17 cellular contexts compared by ENCODE assay signal in the genomic region with DNA sequence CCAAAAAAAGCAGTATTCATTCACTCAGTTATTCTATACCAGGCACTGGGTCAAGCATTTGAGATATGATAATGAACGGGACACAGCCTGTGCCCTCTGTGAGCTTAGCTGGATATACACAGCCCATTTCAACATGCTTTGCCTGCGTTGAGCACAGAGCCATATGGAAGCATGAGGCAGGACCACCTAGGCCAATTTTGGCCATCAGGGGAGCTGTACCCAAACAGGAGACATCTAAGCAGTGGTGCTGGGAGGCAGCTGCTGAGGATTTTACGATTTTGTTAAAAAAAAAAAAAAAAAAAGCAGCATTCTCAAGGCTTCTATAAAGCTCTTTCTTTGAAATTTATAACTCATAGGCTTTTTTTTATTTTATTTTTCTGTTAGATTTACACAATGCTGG.
DNase-seq lines count a peak whose midpoint lies in the region; ATAC-seq and TF ChIP-seq lines count a peak whose summit lies in the region.
"Had no signal": no experiment of that assay in that cellular context is flagged by ENCODE, and none has a peak within 500 bp of the region (broad histone marks: within the 10 kb centered on the region; RNA-seq: fewer than 3 reads in every experiment).

No MANE protein-coding gene starts in this region.

- no peaks in the 10 kb centered on the region for H3K27me3 ChIP-seq in H7 (ENCODE audit: control insufficient read depth, insufficient read depth, low read length)
- no peaks in the 10 kb centered on the region for H3K27me3 ChIP-seq in iPS DF 6.9 (ENCODE audit: control insufficient read depth, insufficient read depth, low read length)
- no peaks in the 10 kb centered on the region for H3K27me3 ChIP-seq in MG63
- H3K27me3 ChIP-seq: BLaER1 treated with 17β-estradiol and CSF1 and Interleukin-3, amounts not matched to agents 10 nM and 100 nM; testis had no signal

- TF ChIP-seq POLR2A in GM18505 (IDR thresholded peaks at IDR 0.05; ENCODE audit: borderline replicate concordance, extremely low read depth, insufficient read depth, insufficient read length): no peak

- H3K27ac ChIP-seq in iPS DF 6.9 (ENCODE audit: low read length): no peak overlapping the region
- H3K27ac ChIP-seq: BLaER1 treated with 17β-estradiol and CSF1 and Interleukin-3, amounts not matched to agents 10 nM and 100 nM; testis had no signal

- peaks cover 1% of the 10 kb centered on the region; the same call in 1 of the 2 replicates for H3K4me1 ChIP-seq in iPS DF 6.9 (ENCODE audit: control insufficient read depth, insufficient read depth, low read length)
- H3K4me1 ChIP-seq: testis had no signal

- H3K4me3 ChIP-seq in AG09309 (ENCODE audit: control insufficient read depth, low read depth, low read length): no peak overlapping the region
- no peak overlapping the region for H3K4me3 ChIP-seq in H7 (ENCODE audit: insufficient read depth, low read depth, low read length)
- no peak overlapping the region for H3K4me3 ChIP-seq in iPS DF 6.9 (ENCODE audit: low read length)
- H3K4me3 ChIP-seq in MG63: no peak overlapping the region
- H3K4me3 ChIP-seq: BLaER1 treated with 17β-estradiol and CSF1 and Interleukin-3, amounts not matched to agents 10 nM and 100 nM; mucosa of descending colon; testis had no signal

- WGBS in iPS DF 6.9 (ENCODE audit: insufficient coverage, insufficient read length): no CpG with 5 or more reads among the region's 3 CpGs

- peak; percentile 7 for TF ChIP-seq CTCF in AG09309 (IDR thresholded peaks at IDR 0.05; ENCODE audit: control insufficient read depth, insufficient read depth, low read depth, low read length, missing control alignments)

- H3K36me3 ChIP-seq in H7 (replicated peaks; ENCODE audit: control insufficient read depth, insufficient read depth, low read length) (no peaks in the 10 kb centered on the region), iPS DF 6.9 (ENCODE audit: control insufficient read depth, insufficient read depth, low read length) (no peaks in the 10 kb centered on the region), MG63 (no peaks in the 10 kb centered on the region)

- ATAC-seq in SK-N-SH treated with all-trans-retinoic acid at 6 μM for 48 hours: peak; percentile 45; the same call in 1 of the 3 replicates
- no peak for ATAC-seq in GM21423 (IDR thresholded peaks at IDR 0.05; ENCODE audit: unreplicated experiment)
- no peak for ATAC-seq in GM18505 (IDR thresholded peaks at IDR 0.05; ENCODE audit: unreplicated experiment)
- ATAC-seq: activated CD4-positive, CD25-positive, alpha-beta regulatory T cell treated with anti-CD3 and anti-CD28 coated beads, Interleukin-2, amount 50 U/mL, for 24 hours; mucosa of descending colon had no signal

- H3K9me3 ChIP-seq in iPS DF 6.9 (ENCODE audit: control insufficient read depth, insufficient read depth, low read length): no peaks in the 10 kb centered on the region
- no peaks in the 10 kb centered on the region for H3K9me3 ChIP-seq in MG63
- H3K9me3 ChIP-seq: BLaER1 treated with 17β-estradiol and CSF1 and Interleukin-3, amounts not matched to agents 10 nM and 100 nM; mucosa of descending colon; testis had no signal

- DNase-seq in AG09309 (ENCODE audit: low read depth) (no peak), H7 (peak; percentile 48), iPS DF 6.9 (ENCODE audit: low read depth, low spot score) (peak; percentile 25), MG63 (no peak)
- no peak for DNase-seq in stimulated activated CD4-positive, alpha-beta T cell treated with anti-CD3 and anti-CD28 coated beads, Interleukin-2, amount 100 ng/mL, for 48 hours
- DNase-seq: activated naive CD4-positive, alpha-beta T cell treated with anti-CD3 and anti-CD28 coated beads, Interleukin-2, amount 10 ng/mL, durations not matched to agents 7 days and 5 days; kidney; mucosa of descending colon; NCI-H1417 treated with DMSO at 0.1 percent for 48 hours; NCI-H510A treated with DMSO at 0.1 percent for 48 hours; posterior cingulate gyrus; testis had no signal

TF ChIP-seq in SK-N-SH treated with all-trans-retinoic acid at 6 μM for 48 hours, 23 proteins besides CTCF, POLR2A, EP300 and RAD21:
- TF ChIP-seq CREB5 (CRISPR knock-in tag; IDR thresholded peaks at IDR 0.05; ENCODE audit: low read depth): no peak
- TF ChIP-seq ZNF8 (CRISPR knock-in tag; IDR thresholded peaks at IDR 0.05): no peak
- no peak for TF ChIP-seq ZNF70 (CRISPR knock-in tag; IDR thresholded peaks at IDR 0.05)
- no peak for TF ChIP-seq ZNF565 (CRISPR knock-in tag; conservative IDR thresholded peaks at IDR 0.05; ENCODE audit: low read depth)
- no peak for TF ChIP-seq BACH2 (CRISPR knock-in tag; IDR thresholded peaks at IDR 0.05; ENCODE audit: borderline replicate concordance)
- TF ChIP-seq TCF4 (CRISPR knock-in tag; IDR thresholded peaks at IDR 0.05; ENCODE audit: borderline replicate concordance): no peak
- TF ChIP-seq PPARA (CRISPR knock-in tag; IDR thresholded peaks at IDR 0.05; ENCODE audit: borderline replicate concordance): no peak
- no peak for TF ChIP-seq ZFP3 (CRISPR knock-in tag; IDR thresholded peaks at IDR 0.05)
- TF ChIP-seq, protein P1, sequence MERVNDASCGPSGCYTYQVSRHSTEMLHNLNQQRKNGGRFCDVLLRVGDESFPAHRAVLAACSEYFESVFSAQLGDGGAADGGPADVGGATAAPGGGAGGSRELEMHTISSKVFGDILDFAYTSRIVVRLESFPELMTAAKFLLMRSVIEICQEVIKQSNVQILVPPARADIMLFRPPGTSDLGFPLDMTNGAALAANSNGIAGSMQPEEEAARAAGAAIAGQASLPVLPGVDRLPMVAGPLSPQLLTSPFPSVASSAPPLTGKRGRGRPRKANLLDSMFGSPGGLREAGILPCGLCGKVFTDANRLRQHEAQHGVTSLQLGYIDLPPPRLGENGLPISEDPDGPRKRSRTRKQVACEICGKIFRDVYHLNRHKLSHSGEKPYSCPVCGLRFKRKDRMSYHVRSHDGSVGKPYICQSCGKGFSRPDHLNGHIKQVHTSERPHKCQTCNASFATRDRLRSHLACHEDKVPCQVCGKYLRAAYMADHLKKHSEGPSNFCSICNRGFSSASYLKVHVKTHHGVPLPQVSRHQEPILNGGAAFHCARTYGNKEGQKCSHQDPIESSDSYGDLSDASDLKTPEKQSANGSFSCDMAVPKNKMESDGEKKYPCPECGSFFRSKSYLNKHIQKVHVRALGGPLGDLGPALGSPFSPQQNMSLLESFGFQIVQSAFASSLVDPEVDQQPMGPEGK (CRISPR knock-in tag; IDR thresholded peaks at IDR 0.05; ENCODE audit: borderline replicate concordance): no peak
- no peak for TF ChIP-seq SNAI2 (CRISPR knock-in tag; IDR thresholded peaks at IDR 0.05)
- TF ChIP-seq ARNTL (CRISPR knock-in tag; IDR thresholded peaks at IDR 0.05; ENCODE audit: borderline replicate concordance, low read depth): no peak
- no peak for TF ChIP-seq TOX (CRISPR knock-in tag; IDR thresholded peaks at IDR 0.05; ENCODE audit: borderline replicate concordance)
- no peak for TF ChIP-seq ISL1 (CRISPR knock-in tag; IDR thresholded peaks at IDR 0.05)
- no peak for TF ChIP-seq ESRRG (CRISPR knock-in tag; IDR thresholded peaks at IDR 0.05)
- TF ChIP-seq, protein P2, sequence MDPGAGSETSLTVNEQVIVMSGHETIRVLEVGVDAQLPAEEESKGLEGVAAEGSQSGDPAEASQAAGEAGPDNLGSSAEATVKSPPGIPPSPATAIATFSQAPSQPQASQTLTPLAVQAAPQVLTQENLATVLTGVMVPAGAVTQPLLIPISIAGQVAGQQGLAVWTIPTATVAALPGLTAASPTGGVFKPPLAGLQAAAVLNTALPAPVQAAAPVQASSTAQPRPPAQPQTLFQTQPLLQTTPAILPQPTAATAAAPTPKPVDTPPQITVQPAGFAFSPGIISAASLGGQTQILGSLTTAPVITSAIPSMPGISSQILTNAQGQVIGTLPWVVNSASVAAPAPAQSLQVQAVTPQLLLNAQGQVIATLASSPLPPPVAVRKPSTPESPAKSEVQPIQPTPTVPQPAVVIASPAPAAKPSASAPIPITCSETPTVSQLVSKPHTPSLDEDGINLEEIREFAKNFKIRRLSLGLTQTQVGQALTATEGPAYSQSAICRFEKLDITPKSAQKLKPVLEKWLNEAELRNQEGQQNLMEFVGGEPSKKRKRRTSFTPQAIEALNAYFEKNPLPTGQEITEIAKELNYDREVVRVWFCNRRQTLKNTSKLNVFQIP (CRISPR knock-in tag; IDR thresholded peaks at IDR 0.05; ENCODE audit: borderline replicate concordance, low read depth): no peak

Comparison
In these comparisons a context has a peak if more than half of its experiments do, and no peak if none do; other contexts are left out.
1. DNase-seq: peak in H7 (single experiment) and iPS DF 6.9 (single experiment); none in AG09309 (single experiment), MG63 (single experiment) and stimulated activated CD4-positive, alpha-beta T cell treated with anti-CD3 and anti-CD28 coated beads, Interleukin-2, amount 100 ng/mL, for 48 hours (0 of 2).